20 cellular contexts compared by ENCODE assay signal in genomic region chr11:86463955-86464354, GRCh38.
"Had no signal": no experiment of that assay in that cellular context is flagged by ENCODE, and none has a peak within 500 bp of the region (broad histone marks: within the 10 kb centered on the region; RNA-seq: fewer than 3 reads in every experiment).

No MANE protein-coding gene starts in this region.

- H3K27ac ChIP-seq: Peyer's patch, SJSA1, SK-N-MC had no signal

- H3K9me3 ChIP-seq: Peyer's patch, SJSA1 had no signal

- H3K4me1 ChIP-seq: Peyer's patch had no signal

- H3K27me3 ChIP-seq: Peyer's patch, SJSA1 had no signal

- DNase-seq: KBM-7, MV-4-11, NCI-H1048, NCI-H1105, NCI-H1436 treated with DMSO at 0.1 percent for 48 hours, NCI-H1694, NCI-H187 treated with DMSO at 0.1 percent for 48 hours, NCI-H2029 treated with DMSO at 0.1 percent for 48 hours, NCI-H226, NCI-H446, NCI-H510A, NCI-H524 treated with DMSO at 0.1 percent for 48 hours, NCI-H774, Peyer's patch, Right ventricle myocardium superior, SIG-M5 had no signal

- H3K4me1 Mint-ChIP-seq: IgD-negative memory B cell had no signal

- H3K36me3 ChIP-seq: Peyer's patch, SJSA1 had no signal

- H3K36me3 Mint-ChIP-seq: IgD-negative memory B cell had no signal

- H3K27ac Mint-ChIP-seq: IgD-negative memory B cell had no signal

- H3K9me3 Mint-ChIP-seq: IgD-negative memory B cell had no signal

- ATAC-seq: HepG2 had no signal

- H3K4me3 Mint-ChIP-seq: IgD-negative memory B cell had no signal

- H3K4me3 ChIP-seq: Peyer's patch, SJSA1, SK-N-MC had no signal

- H3K27me3 Mint-ChIP-seq: IgD-negative memory B cell had no signal
